Comparison of ENCODE assay signal across 26 cellular contexts in the genomic region with DNA sequence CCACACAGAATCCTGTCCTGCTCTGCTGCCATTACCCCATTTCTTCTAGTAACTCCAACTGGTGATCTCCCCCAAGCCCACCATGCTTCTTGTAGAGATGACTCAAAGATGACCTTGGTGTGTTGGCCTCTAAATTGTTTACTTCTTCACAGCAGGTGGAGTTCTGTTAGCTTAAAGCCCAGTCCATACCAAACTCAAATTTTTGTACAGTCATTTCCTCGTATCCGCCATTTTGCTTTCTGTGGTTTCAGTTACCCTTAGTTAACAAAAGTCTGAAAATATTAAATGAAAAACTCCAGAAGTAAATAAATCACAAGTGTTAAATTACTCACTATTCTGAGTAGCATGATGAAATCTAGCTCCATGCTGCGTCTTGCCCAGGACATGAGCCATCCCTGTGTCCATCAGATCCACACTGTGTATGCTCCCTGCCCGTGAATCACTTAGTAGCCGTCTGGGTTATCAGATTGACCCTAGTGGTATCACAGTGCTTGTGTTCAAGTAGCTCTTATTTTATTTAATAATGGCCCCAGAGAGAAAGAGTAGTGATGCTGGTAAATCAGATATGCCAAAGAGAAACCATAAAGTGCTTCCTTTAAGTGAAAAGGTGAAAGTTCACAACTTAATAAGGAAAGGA.
"Had no signal": no experiment of that assay in that cellular context is flagged by ENCODE, and none has a peak within 500 bp of the region (broad histone marks: within the 10 kb centered on the region; RNA-seq: fewer than 3 reads in every experiment).

No MANE protein-coding gene starts in this region.

- H3K4me3 Mint-ChIP-seq: activated CD8-positive, alpha-beta memory T cell treated with anti-CD3 and anti-CD28 coated beads, Interleukin-2, amount 10 ng/mL, durations not matched to agents 7 days and 5 days; activated naive CD4-positive, alpha-beta T cell treated with anti-CD3 and anti-CD28 coated beads, Interleukin-2, amount 50 U/mL, for 24 hours; activated T-cell treated with anti-CD3 and anti-CD28 coated beads, Interleukin-2, amount 50 U/mL, for 24 hours; activated T-helper 1 cell treated with anti-CD3 and anti-CD28 coated beads, Interleukin-12 subunit alpha, Interleukin-12 subunit beta, Interleukin-2, Interleukin-4 antibody, amounts not matched to agents 30 ng/mL and 10 ng/mL and 1 ng/mL, durations not matched to agents 14 hours and 24 hours and 36 hours; T-helper 17 cell; WTC11 had no signal

- H3K4me1 ChIP-seq: body of pancreas, Peyer's patch had no signal

- H3K27me3 ChIP-seq: ascending aorta, body of pancreas, cardiac muscle cell, MG63, Peyer's patch had no signal

- H3K4me3 ChIP-seq: ascending aorta, body of pancreas, cardiac muscle cell, MG63, Peyer's patch had no signal

- H3K27me3 Mint-ChIP-seq: activated CD8-positive, alpha-beta memory T cell treated with anti-CD3 and anti-CD28 coated beads, Interleukin-2, amount 10 ng/mL, durations not matched to agents 7 days and 5 days; activated naive CD4-positive, alpha-beta T cell treated with anti-CD3 and anti-CD28 coated beads, Interleukin-2, amount 50 U/mL, for 24 hours; activated T-cell treated with anti-CD3 and anti-CD28 coated beads, Interleukin-2, amount 50 U/mL, for 24 hours; T-helper 17 cell had no signal

- H3K27ac Mint-ChIP-seq: activated CD8-positive, alpha-beta memory T cell treated with anti-CD3 and anti-CD28 coated beads, Interleukin-2, amount 10 ng/mL, durations not matched to agents 7 days and 5 days; activated naive CD4-positive, alpha-beta T cell treated with anti-CD3 and anti-CD28 coated beads, Interleukin-2, amount 50 U/mL, for 24 hours; activated T-cell treated with anti-CD3 and anti-CD28 coated beads, Interleukin-2, amount 50 U/mL, for 24 hours; activated T-helper 1 cell treated with anti-CD3 and anti-CD28 coated beads, Interleukin-12 subunit alpha, Interleukin-12 subunit beta, Interleukin-2, Interleukin-4 antibody, amounts not matched to agents 30 ng/mL and 10 ng/mL and 1 ng/mL, durations not matched to agents 14 hours and 24 hours and 36 hours; T-helper 17 cell; WTC11 had no signal

- H3K4me1 Mint-ChIP-seq: activated CD8-positive, alpha-beta memory T cell treated with anti-CD3 and anti-CD28 coated beads, Interleukin-2, amount 10 ng/mL, durations not matched to agents 7 days and 5 days; activated naive CD4-positive, alpha-beta T cell treated with anti-CD3 and anti-CD28 coated beads, Interleukin-2, amount 50 U/mL, for 24 hours; T-helper 17 cell; WTC11 had no signal

- H3K36me3 Mint-ChIP-seq: activated CD8-positive, alpha-beta memory T cell treated with anti-CD3 and anti-CD28 coated beads, Interleukin-2, amount 10 ng/mL, durations not matched to agents 7 days and 5 days; activated naive CD4-positive, alpha-beta T cell treated with anti-CD3 and anti-CD28 coated beads, Interleukin-2, amount 50 U/mL, for 24 hours; WTC11 had no signal

- ATAC-seq: activated CD8-positive, alpha-beta memory T cell treated with anti-CD3 and anti-CD28 coated beads, Interleukin-2, amount 10 ng/mL, durations not matched to agents 7 days and 5 days; body of pancreas; T-helper 17 cell; WTC11 had no signal

- DNase-seq: activated CD4-positive, alpha-beta T cell treated with anti-CD3 and anti-CD28 coated beads for 48 hours; activated CD4-positive, alpha-beta T cell treated with anti-CD3 and anti-CD28 coated beads, Interleukin-2, amount 50 U/mL, for 48 hours; activated CD4-positive, CD25-positive, alpha-beta regulatory T cell treated with anti-CD3 and anti-CD28 coated beads, Interleukin-2, amount 50 U/mL, for 72 hours; activated CD8-positive, alpha-beta memory T cell treated with anti-CD3 and anti-CD28 coated beads, Interleukin-2, amount 10 ng/mL, durations not matched to agents 7 days and 5 days; activated effector memory CD4-positive, alpha-beta T cell treated with Interleukin-2 at 50 U/mL for 16 hours; activated naive CD4-positive, alpha-beta T cell; activated T-cell treated with anti-CD3 and anti-CD28 coated beads, Interleukin-2, amount 50 U/mL, for 24 hours; body of pancreas; KG1; MG63; NCI-H1105; NCI-H1436; NCI-H1694 treated with DMSO at 0.1 percent for 48 hours; NCI-H2029 treated with DMSO at 0.1 percent for 48 hours; NCI-H446 treated with DMSO at 0.1 percent for 48 hours; NCI-H524 treated with DMSO at 0.1 percent for 48 hours; NCI-H748 treated with DMSO at 0.1 percent for 48 hours; Peyer's patch; SHP77 treated with DMSO at 0.1 percent for 48 hours; T-helper 17 cell; T-helper 9 cell had no signal

- H3K36me3 ChIP-seq: ascending aorta, cardiac muscle cell, MG63, Peyer's patch had no signal

- H3K27ac ChIP-seq: ascending aorta, body of pancreas, cardiac muscle cell, Peyer's patch had no signal
